Comparison of ENCODE assay signal across 1 cellular context in genomic region chr4:47749858-47750257, GRCh38.
TF ChIP-seq lines count a peak whose summit lies in the region.

No MANE protein-coding gene starts in this region.

TF ChIP-seq in HepG2, 621 proteins besides CTCF, POLR2A, EP300 and RAD21 (continued from another document and continues in another):
- TF ChIP-seq ATF2 (CRISPR knock-in tag; IDR thresholded peaks at IDR 0.05) = 0 out of 2 replicates have a peak, but pooled peaks have one; percentile 52
- TF ChIP-seq ZNF230 (CRISPR knock-in tag; IDR thresholded peaks at IDR 0.05) = no peak
- no peak for TF ChIP-seq ZBTB25 (CRISPR knock-in tag; IDR thresholded peaks at IDR 0.05)
- no peak for TF ChIP-seq ZBTB38 (CRISPR knock-in tag; IDR thresholded peaks at IDR 0.05)
- peak; percentile 81; the same call in 1 of the 2 replicates for TF ChIP-seq SOX5 (CRISPR knock-in tag; IDR thresholded peaks at IDR 0.05; ENCODE audit: borderline replicate concordance)
- TF ChIP-seq HDAC1 (CRISPR knock-in tag; IDR thresholded peaks at IDR 0.05) = peak; percentile 35; the same call in 1 of the 2 replicates
- TF ChIP-seq HOMEZ (CRISPR knock-in tag; IDR thresholded peaks at IDR 0.05; ENCODE audit: low read depth) = no peak
- TF ChIP-seq NFIC (IDR thresholded peaks at IDR 0.05; ENCODE audit: low read length) = peak; percentile 35; the same call in 1 of the 2 replicates
- TF ChIP-seq FIP1L1 (IDR thresholded peaks at IDR 0.05; ENCODE audit: borderline replicate concordance, insufficient read depth, low read depth, low read length) = no peak
- TF ChIP-seq CREBL2 (CRISPR knock-in tag; IDR thresholded peaks at IDR 0.05; ENCODE audit: borderline replicate concordance) = no peak
- TF ChIP-seq STAT5B (CRISPR knock-in tag; IDR thresholded peaks at IDR 0.05) = no peak
- TF ChIP-seq CCDC6 (CRISPR knock-in tag; IDR thresholded peaks at IDR 0.05) = no peak
- no peak for TF ChIP-seq LCORL (IDR thresholded peaks at IDR 0.05)
- 0 out of 2 replicates have a peak, but pooled peaks have one; percentile 40 for TF ChIP-seq LCORL (CRISPR knock-in tag; IDR thresholded peaks at IDR 0.05)
- TF ChIP-seq KDM4B (CRISPR knock-in tag; IDR thresholded peaks at IDR 0.05) = no peak
- TF ChIP-seq ZGPAT (CRISPR knock-in tag; IDR thresholded peaks at IDR 0.05) = no peak
- TF ChIP-seq PAX8 (CRISPR knock-in tag; IDR thresholded peaks at IDR 0.05; ENCODE audit: borderline replicate concordance) = no peak
- peak; percentile 50 for TF ChIP-seq FOXP4 (CRISPR knock-in tag; IDR thresholded peaks at IDR 0.05)
- no peak for TF ChIP-seq SOX6 (IDR thresholded peaks at IDR 0.05)
- peak; percentile 82 for TF ChIP-seq SOX6 (CRISPR knock-in tag; IDR thresholded peaks at IDR 0.05)
- TF ChIP-seq CBX1 (IDR thresholded peaks at IDR 0.05; ENCODE audit: low read depth) = no peak
- no peak for TF ChIP-seq KDM6A (CRISPR knock-in tag; IDR thresholded peaks at IDR 0.05; ENCODE audit: low read depth)
- TF ChIP-seq TCF7 (IDR thresholded peaks at IDR 0.05; ENCODE audit: low read depth) = peak; percentile 37; the same call in 1 of the 2 replicates
- no peak for TF ChIP-seq NFIB (CRISPR knock-in tag; IDR thresholded peaks at IDR 0.05; ENCODE audit: borderline replicate concordance)
- no peak for TF ChIP-seq SKIL (CRISPR knock-in tag; IDR thresholded peaks at IDR 0.05; ENCODE audit: borderline replicate concordance)
- TF ChIP-seq TOPORS (CRISPR knock-in tag; IDR thresholded peaks at IDR 0.05) = no peak
- TF ChIP-seq IKZF1 (IDR thresholded peaks at IDR 0.05) = no peak
- TF ChIP-seq DBP (CRISPR knock-in tag; IDR thresholded peaks at IDR 0.05; ENCODE audit: not compliant biosample characterization) = no peak
- peak; percentile 77; the same call in 1 of the 2 replicates for TF ChIP-seq AHDC1 (CRISPR knock-in tag; IDR thresholded peaks at IDR 0.05; ENCODE audit: borderline replicate concordance)
- no peak for TF ChIP-seq PPARG (CRISPR knock-in tag; conservative IDR thresholded peaks at IDR 0.05)
- no peak for TF ChIP-seq ZNF382 (CRISPR knock-in tag; IDR thresholded peaks at IDR 0.05; ENCODE audit: borderline replicate concordance)
- no peak for TF ChIP-seq SMC3 (IDR thresholded peaks at IDR 0.05; ENCODE audit: low read length)
- TF ChIP-seq EHMT2 (IDR thresholded peaks at IDR 0.05; ENCODE audit: borderline replicate concordance, low read depth, low read length) = no peak; the same call in 1 of the 2 replicates
- TF ChIP-seq FOXM1 (CRISPR knock-in tag; IDR thresholded peaks at IDR 0.05) = no peak
- TF ChIP-seq JUN (CRISPR knock-in tag; IDR thresholded peaks at IDR 0.05) = no peak
- TF ChIP-seq ZNF10 (CRISPR knock-in tag; IDR thresholded peaks at IDR 0.05; ENCODE audit: borderline replicate concordance, low read depth) = no peak
- 0 out of 2 replicates have a peak, but pooled peaks have one; percentile 63 for TF ChIP-seq MEIS1 (CRISPR knock-in tag; IDR thresholded peaks at IDR 0.05; ENCODE audit: borderline replicate concordance)
- 0 out of 2 replicates have a peak, but pooled peaks have one; percentile 25 for TF ChIP-seq SATB2 (CRISPR knock-in tag; IDR thresholded peaks at IDR 0.05)
- no peak for TF ChIP-seq ZNF317 (CRISPR knock-in tag; IDR thresholded peaks at IDR 0.05)
- peak; percentile 41; the same call in 1 of the 2 replicates for TF ChIP-seq SOX13 (IDR thresholded peaks at IDR 0.05)
- peak in 1 of 2 experiments; percentile 89; a peak in 2 of 4 replicates for TF ChIP-seq SOX13 (CRISPR knock-in tag; conservative IDR thresholded peaks at IDR 0.05 in 1 of 2, IDR thresholded peaks at IDR 0.05 in 1 of 2)
- TF ChIP-seq ZFP62 (CRISPR knock-in tag; IDR thresholded peaks at IDR 0.05) = no peak
- peak; percentile 25; the same call in 1 of the 2 replicates for TF ChIP-seq ISL2 (CRISPR knock-in tag; IDR thresholded peaks at IDR 0.05)
- no peak for TF ChIP-seq RNF2 (conservative IDR thresholded peaks at IDR 0.05; ENCODE audit: low read depth)
- TF ChIP-seq ZSCAN25 (CRISPR knock-in tag; IDR thresholded peaks at IDR 0.05) = no peak
- TF ChIP-seq ZNF329 (CRISPR knock-in tag; IDR thresholded peaks at IDR 0.05; ENCODE audit: low read depth) = no peak
- TF ChIP-seq ZNF607 (CRISPR knock-in tag; IDR thresholded peaks at IDR 0.05; ENCODE audit: borderline replicate concordance) = no peak
- no peak for TF ChIP-seq MTA1 (CRISPR knock-in tag; IDR thresholded peaks at IDR 0.05; ENCODE audit: borderline replicate concordance)
- TF ChIP-seq ZMAT5 (CRISPR knock-in tag; IDR thresholded peaks at IDR 0.05; ENCODE audit: borderline replicate concordance, low read depth) = no peak
- 0 out of 2 replicates have a peak, but pooled peaks have one; percentile 22 for TF ChIP-seq POGZ (CRISPR knock-in tag; IDR thresholded peaks at IDR 0.05)
